Comparison of ENCODE assay signal across 10 cellular contexts in the genomic region with DNA sequence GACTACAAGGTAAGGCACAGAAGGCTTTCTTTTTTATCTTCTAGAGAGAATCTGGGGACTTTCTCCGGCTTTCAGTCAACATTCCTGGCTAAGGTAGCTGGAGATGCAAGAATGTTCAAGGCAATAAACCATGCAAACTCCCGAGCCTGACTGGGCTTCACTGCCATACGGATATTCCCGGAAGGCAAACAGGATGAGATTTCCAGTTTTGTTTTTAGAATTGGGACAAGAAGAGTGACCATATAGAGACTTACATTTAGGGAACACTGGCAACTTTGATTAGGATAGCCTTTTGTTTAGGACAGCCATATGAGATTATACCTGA. TPM values are rescaled to one million over a fixed set of nuclear protein-coding genes. Genes with fewer than 3 reads are reported as not detected.
DNase-seq lines count a peak whose midpoint lies in the region; ATAC-seq and TF ChIP-seq lines count a peak whose summit lies in the region.
"Had no signal": no experiment of that assay in that cellular context is flagged by ENCODE, and none has a peak within 500 bp of the region (broad histone marks: within the 10 kb centered on the region; RNA-seq: fewer than 3 reads in every experiment).

No MANE protein-coding gene starts in this region.

- TF ChIP-seq CTCF in A673 (conservative IDR thresholded peaks at IDR 0.05; ENCODE audit: low read depth, low read length), result no peak
- TF ChIP-seq CTCF in WI38 (IDR thresholded peaks at IDR 0.05; ENCODE audit: low read depth, low read length), result no peak
- TF ChIP-seq CTCF in heart right ventricle (IDR thresholded peaks at IDR 0.05), result no peak
- no peak for TF ChIP-seq CTCF in omental fat pad (IDR thresholded peaks at IDR 0.05)

- POLR2A ChIA-PET in A673 (lab: Charles Lee; ENCODE audit: low non-redundant PET), result interaction anchor here (0.6 kb wide), 1 partner anchor 382 kb away, joined by 4 read pairs; no protein-coding TSS in a partner anchor

- H3K4me1 ChIP-seq in A673 (ENCODE audit: insufficient read depth, low read length, poor library complexity, severe bottlenecking), result peaks cover 18% of the 10 kb centered on the region
- peaks cover 6 to 65% (median 44%) of the 10 kb centered on the region in 9 donors for H3K4me1 ChIP-seq in heart right ventricle

- no peaks in the 10 kb centered on the region for H3K9me3 ChIP-seq in A673 (ENCODE audit: low read depth, low read length, poor library complexity, severe bottlenecking)
- H3K9me3 ChIP-seq in heart right ventricle, result no peaks in the 10 kb centered on the region

- no peaks in the 10 kb centered on the region for H3K36me3 ChIP-seq in A673 (ENCODE audit: insufficient read depth, low read length, poor library complexity, severe bottlenecking)
- peaks cover 0 to 12% (median 0%) of the 10 kb centered on the region in 9 donors for H3K36me3 ChIP-seq in heart right ventricle

- WGBS in heart right ventricle, 2 donors, result 7 to 11% methylated on average over 4 of the region's 4 CpGs

- DNase-seq in A673 (ENCODE audit: low spot score) (no peak), heart right ventricle (no peak), omental fat pad (ENCODE audit: low spot score) (no peak), NOMO-1 (lab: John Stamatoyannopoulos, UW; ENCODE audit: unreplicated experiment in 2 of 2) (no peak), NCI-H2029 treated with DMSO at 0.1 percent for 48 hours (lab: John Stamatoyannopoulos, UW) (no peak), DMS153 (lab: John Stamatoyannopoulos, UW) (no peak)
- DNase-seq: naive B cell, NCI-H187 treated with DMSO at 0.1 percent for 48 hours had no signal

- peak overlapping the region; percentile 45 for H3K4me3 ChIP-seq in A673 (ENCODE audit: low read depth, low read length, poor library complexity, severe bottlenecking)
- peak overlapping the region; percentile 72 for H3K4me3 ChIP-seq in WI38 (ENCODE audit: low read depth, low read length)
- peak overlapping the region; percentile 50 to 80 (median 68) for H3K4me3 ChIP-seq in heart right ventricle

- H3K27ac ChIP-seq in A673 (ENCODE audit: low read depth, low read length, poor library complexity, severe bottlenecking), result peak overlapping the region; percentile 77
- peak overlapping the region; percentile 75 to 97 (median 90) for H3K27ac ChIP-seq in heart right ventricle

- H3K27me3 ChIP-seq in A673 (replicated peaks; ENCODE audit: insufficient read depth, low read depth, low read length, poor library complexity), result no peaks in the 10 kb centered on the region
- H3K27me3 ChIP-seq in heart right ventricle, result no peaks in the 10 kb centered on the region

- CTCF ChIA-PET in A673 (lab: Charles Lee), result no interaction called here

- BruUV-seq in A673 (replicated peaks; lab: Mats Ljungman, UMichigan), result TSS peak; percentile 83

- intact Hi-C loops in A673 (cut with micrococcal nuclease; ENCODE audit: unreplicated experiment), result no loop called here
- intact Hi-C loops in heart right ventricle (cut with DNase I), result loop anchor here in 7 of 10 donors (5.0 to 10.0 kb wide), 9 partner anchors 48 to 163 kb away; no protein-coding TSS in a partner anchor

- ATAC-seq in heart right ventricle, result peak in 7 of 8 donors; percentile 3 to 31 (median 24)
- ATAC-seq in omental fat pad (ENCODE audit: low FRiP score), result peak; percentile 33
- ATAC-seq in HG03025 (IDR thresholded peaks at IDR 0.05; ENCODE audit: low FRiP score, unreplicated experiment), result no peak

RNA-seq across cellular contexts. Expression of gene CALD1, which starts 0.3 kb away (rescaled TPM):
- total RNA-seq in A673 (2021) (47.9 and 48.0 TPM in 2 replicates), heart right ventricle (100 to 1,000 TPM in 9 of 10 donors, 10 to 100 TPM in 1; 96.6 to 180 (median 132) TPM), omental fat pad (100 to 1,000 TPM; 195 to 347 (median 250) TPM)
- 100 to 1,000 TPM in 1 of 2 donors, 10 to 100 TPM in 1; 69.9 to 119 TPM for polyA plus RNA-seq in heart right ventricle
